Comparison of ENCODE assay signal across 27 cellular contexts in the genomic region with DNA sequence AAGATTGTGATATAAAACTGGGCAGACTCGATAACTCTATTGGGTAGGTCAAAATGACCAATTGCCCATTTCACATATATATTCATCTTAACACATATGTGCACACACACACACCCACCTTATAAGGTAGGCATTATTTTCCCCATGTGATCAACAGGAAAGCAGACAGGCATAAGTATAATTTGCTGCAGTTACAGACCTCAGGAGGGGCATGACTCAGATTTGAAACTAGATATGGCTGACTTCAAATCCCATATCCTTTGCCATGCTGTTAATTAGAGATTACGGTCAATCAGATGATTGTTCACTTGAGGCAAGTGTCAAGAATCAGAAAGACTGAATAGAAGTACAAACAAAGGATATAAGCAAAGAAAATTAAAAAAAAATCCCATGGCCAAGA.
"Had no signal": no experiment of that assay in that cellular context is flagged by ENCODE, and none has a peak within 500 bp of the region (broad histone marks: within the 10 kb centered on the region; RNA-seq: fewer than 3 reads in every experiment).

No MANE protein-coding gene starts in this region.

- H3K36me3 Mint-ChIP-seq: mesothelial cell of epicardium; naive B cell; neural progenitor cell; stimulated activated memory B cell treated with anti-CD40 and anti-IgM and Interleukin-4, amounts not matched to agents 10 μg/mL and 1 μg/mL and 100 μg/mL, for 72 hours had no signal

- H3K4me1 Mint-ChIP-seq: mesothelial cell of epicardium; naive B cell; natural killer cell; stimulated activated memory B cell treated with anti-CD40 and anti-IgM and Interleukin-4, amounts not matched to agents 10 μg/mL and 1 μg/mL and 100 μg/mL, for 72 hours; stimulated activated naive CD8-positive, alpha-beta T cell treated with anti-CD3 and anti-CD28 coated beads, Interleukin-15, amount 100 ng/mL, for 72 hours had no signal

- H3K36me3 ChIP-seq: left ventricle myocardium inferior, neural progenitor cell, neutrophil, ovary, right atrium auricular region, right lobe of liver, transverse colon, upper lobe of left lung, vagina had no signal

- H3K4me1 ChIP-seq: left ventricle myocardium inferior, right atrium auricular region, right lobe of liver, transverse colon, upper lobe of left lung, vagina had no signal

- H3K9me3 ChIP-seq: neutrophil, ovary, right atrium auricular region, right lobe of liver, transverse colon, upper lobe of left lung, vagina had no signal

- ATAC-seq: natural killer cell; right lobe of liver; stimulated activated memory B cell treated with anti-CD40 and anti-IgM and Interleukin-4, amounts not matched to agents 10 μg/mL and 1 μg/mL and 100 μg/mL, for 72 hours; stimulated activated naive CD8-positive, alpha-beta T cell treated with anti-CD3 and anti-CD28 coated beads, Interleukin-15, amount 100 ng/mL, for 72 hours had no signal

- H3K27ac ChIP-seq: left ventricle myocardium inferior, neural progenitor cell, neutrophil, ovary, right atrium auricular region, right lobe of liver, transverse colon, upper lobe of left lung, vagina had no signal

- H3K9me3 Mint-ChIP-seq: neural progenitor cell had no signal

- H2AFZ ChIP-seq: neural progenitor cell had no signal

- H3K4me3 Mint-ChIP-seq: mesothelial cell of epicardium; naive B cell; natural killer cell; nephron progenitor cell; neural progenitor cell; stimulated activated memory B cell treated with anti-CD40 and anti-IgM and Interleukin-4, amounts not matched to agents 10 μg/mL and 1 μg/mL and 100 μg/mL, for 72 hours; stimulated activated naive CD8-positive, alpha-beta T cell treated with anti-CD3 and anti-CD28 coated beads, Interleukin-15, amount 100 ng/mL, for 72 hours had no signal

- H3K27me3 ChIP-seq: neural progenitor cell, neutrophil, ovary, right atrium auricular region, right lobe of liver, transverse colon, upper lobe of left lung, vagina had no signal

- H3K9ac ChIP-seq: neural progenitor cell had no signal

- H3K4me3 ChIP-seq: left ventricle myocardium inferior, lung, neural progenitor cell, ovary, right atrium auricular region, right lobe of liver, smooth muscle cell, transverse colon, upper lobe of left lung, vagina had no signal

- DNase-seq: islet precursor cell; left ventricle myocardium inferior; mesendoderm; naive B cell; natural killer cell; nephron progenitor cell; occipital lobe; ovary; right lobe of liver; stimulated activated CD4-positive, alpha-beta T cell treated with anti-CD3 and anti-CD28 coated beads, Interleukin-1b, Interleukin-23, amount 100 ng/mL, for 48 hours; stimulated activated CD4-positive, alpha-beta T cell treated with anti-CD3 and anti-CD28 coated beads, Interleukin-2, amount 100 ng/mL, for 48 hours; stimulated activated CD4-positive, alpha-beta T cell treated with anti-CD3 and anti-CD28 coated beads, Interleukin-4, amount 100 ng/mL, for 4 hours; stimulated activated CD8-positive, alpha-beta memory T cell treated with anti-CD3 and anti-CD28 coated beads, Interleukin-4, amount 100 ng/mL, for 48 hours; stimulated activated naive CD4-positive, alpha-beta T cell treated with Interleukin-2 at 50 U/mL for 16 hours; stimulated activated naive CD8-positive, alpha-beta T cell treated with anti-CD3 and anti-CD28 coated beads, Interleukin-15, amount 100 ng/mL, for 72 hours; substantia nigra; transverse colon; upper lobe of left lung had no signal

- H3K4me2 ChIP-seq: neural progenitor cell, smooth muscle cell had no signal

- H3K27ac Mint-ChIP-seq: mesothelial cell of epicardium; naive B cell; natural killer cell; nephron progenitor cell; neural progenitor cell; progenitor cell of endocrine pancreas; stimulated activated memory B cell treated with anti-CD40 and anti-IgM and Interleukin-4, amounts not matched to agents 10 μg/mL and 1 μg/mL and 100 μg/mL, for 72 hours had no signal

- H3K27me3 Mint-ChIP-seq: naive B cell; stimulated activated memory B cell treated with anti-CD40 and anti-IgM and Interleukin-4, amounts not matched to agents 10 μg/mL and 1 μg/mL and 100 μg/mL, for 72 hours had no signal
